Comparison of ENCODE assay signal across 31 cellular contexts in the genomic region with DNA sequence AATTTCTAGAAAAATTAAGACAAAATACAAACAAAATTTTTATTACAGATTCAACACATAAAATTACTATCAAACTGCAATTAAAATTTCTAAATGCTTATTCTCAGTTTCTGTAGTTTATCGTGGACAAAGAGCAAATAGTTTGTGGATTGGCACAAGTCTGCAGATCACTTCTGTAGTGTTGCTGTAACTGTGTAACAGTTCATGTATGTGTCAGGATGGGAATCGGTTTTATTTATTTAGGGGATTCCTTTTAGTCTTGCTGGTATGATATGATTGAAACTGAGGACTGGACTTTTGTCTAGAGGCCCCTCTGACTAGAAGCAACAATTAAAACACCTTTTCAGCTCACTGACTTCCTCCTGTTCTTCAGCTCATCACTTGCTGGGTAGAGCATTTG.
"Had no signal": no experiment of that assay in that cellular context is flagged by ENCODE, and none has a peak within 500 bp of the region (broad histone marks: within the 10 kb centered on the region; RNA-seq: fewer than 3 reads in every experiment).

No MANE protein-coding gene starts in this region.

- H3K36me3 ChIP-seq: brain microvascular endothelial cell, WERI-Rb-1 had no signal

- ATAC-seq: Right ventricle myocardium inferior had no signal

- H3K27ac Mint-ChIP-seq: activated T-helper 2 cell treated with anti-CD3 and anti-CD28 coated beads, Interferon-gamma antibody, Interleukin-2, Interleukin-4, amounts not matched to agents 10 μg/mL and 5 μg/mL and 100 μg/mL, durations not matched to agents 14 hours and 24 hours and 36 hours had no signal

- H2AFZ ChIP-seq: PC-9 had no signal

- H3K9me3 Mint-ChIP-seq: activated CD4-positive, alpha-beta T cell treated with anti-CD3 and anti-CD28 coated beads, Interleukin-2, amount 10 ng/mL, durations not matched to agents 24 days and 14 days; activated T-cell treated with anti-CD3 and anti-CD28 coated beads, Interleukin-2, amount 50 U/mL, for 72 hours; activated T-helper 2 cell treated with anti-CD3 and anti-CD28 coated beads, Interferon-gamma antibody, Interleukin-2, Interleukin-4, amounts not matched to agents 10 μg/mL and 5 μg/mL and 100 μg/mL, durations not matched to agents 14 hours and 24 hours and 36 hours had no signal

- H3K27me3 ChIP-seq: brain microvascular endothelial cell had no signal

- H3K4me3 ChIP-seq: PC-9 had no signal

- H3K27me3 Mint-ChIP-seq: activated CD4-positive, alpha-beta T cell treated with anti-CD3 and anti-CD28 coated beads, Interleukin-2, amount 10 ng/mL, durations not matched to agents 24 days and 14 days; activated CD8-positive, alpha-beta T cell treated with anti-CD3 and anti-CD28 coated beads for 36 hours had no signal

- H3K4me3 Mint-ChIP-seq: activated CD4-positive, alpha-beta T cell treated with anti-CD3 and anti-CD28 coated beads, Interleukin-2, amount 10 ng/mL, durations not matched to agents 24 days and 14 days; activated CD8-positive, alpha-beta T cell treated with anti-CD3 and anti-CD28 coated beads for 36 hours had no signal

- DNase-seq: activated CD4-positive, alpha-beta T cell treated with anti-CD3 and anti-CD28 coated beads, Interleukin-2, amount 10 ng/mL, durations not matched to agents 24 days and 14 days; activated CD4-positive, alpha-beta T cell treated with anti-CD3 and anti-CD28 coated beads, Interleukin-2, amount 50 U/mL, for 4 hours; activated gamma-delta T cell; activated T-cell treated with anti-CD3 and anti-CD28 coated beads, Interleukin-2, amount 50 U/mL, for 1 hour; amniotic stem cell; aorta; brain microvascular endothelial cell; central memory CD4-positive, alpha-beta T cell; Kasumi-1; KG1; MM.1S; NCI-H1092 treated with DMSO at 0.1 percent for 48 hours; NCI-H1417; NCI-H146; NCI-H187; NCI-H2029 treated with DMSO at 0.1 percent for 48 hours; NCI-H2107; NCI-H2171; NCI-H510A; NCI-H526; NCI-H748 treated with DMSO at 0.1 percent for 48 hours; NK-92 treated with Interleukin-12 subunit alpha and Interleukin-12 subunit beta, amount 100 ng/mL, for 24 hours; SW 1271; T-helper 9 cell; WERI-Rb-1 had no signal

- H3K4me2 ChIP-seq: PC-9 had no signal

- H3K27ac ChIP-seq: brain microvascular endothelial cell, PC-9, RWPE1, WERI-Rb-1 had no signal
